ENCODE assay signal across 2 cellular contexts in the genomic region with DNA sequence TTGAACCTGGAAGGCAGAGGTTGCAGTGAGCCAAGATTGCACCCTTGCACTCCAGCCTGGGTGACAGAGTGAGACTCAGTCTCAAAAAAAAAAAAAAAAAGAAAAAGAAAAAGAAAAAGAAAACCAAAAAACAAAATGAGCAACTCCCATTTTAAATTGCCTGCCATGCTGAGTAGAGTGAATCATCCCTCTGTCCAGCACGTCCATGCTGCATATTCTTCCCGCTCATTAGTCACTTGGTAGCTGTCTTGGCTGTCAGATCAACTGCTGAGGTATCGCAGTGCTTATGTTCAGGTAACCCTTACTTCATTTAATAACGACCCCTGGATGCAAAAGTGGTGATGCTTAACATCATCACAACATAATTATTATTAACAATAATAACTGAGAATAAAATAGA.
TF ChIP-seq lines count a peak whose summit lies in the region.

No MANE protein-coding gene starts in this region.

TF ChIP-seq in SK-N-SH, 30 proteins besides CTCF, POLR2A, EP300 and RAD21 (continued from another document):
- TF ChIP-seq SMC3 (IDR thresholded peaks at IDR 0.05; ENCODE audit: low read depth, low read length) (no peak), EZH2phosphoT487 (IDR thresholded peaks at IDR 0.05; ENCODE audit: borderline replicate concordance, low read depth) (no peak), JUND (IDR thresholded peaks at IDR 0.05) (peak; percentile 55), TCF12 (IDR thresholded peaks at IDR 0.05) (peak; percentile 33; the same call in 1 of the 2 replicates), TAF1 (IDR thresholded peaks at IDR 0.05; ENCODE audit: borderline replicate concordance, low read depth, low read length) (no peak), NRF1 (IDR thresholded peaks at IDR 0.05; ENCODE audit: low read depth, low read length) (no peak)
- TF ChIP-seq, protein P1, sequence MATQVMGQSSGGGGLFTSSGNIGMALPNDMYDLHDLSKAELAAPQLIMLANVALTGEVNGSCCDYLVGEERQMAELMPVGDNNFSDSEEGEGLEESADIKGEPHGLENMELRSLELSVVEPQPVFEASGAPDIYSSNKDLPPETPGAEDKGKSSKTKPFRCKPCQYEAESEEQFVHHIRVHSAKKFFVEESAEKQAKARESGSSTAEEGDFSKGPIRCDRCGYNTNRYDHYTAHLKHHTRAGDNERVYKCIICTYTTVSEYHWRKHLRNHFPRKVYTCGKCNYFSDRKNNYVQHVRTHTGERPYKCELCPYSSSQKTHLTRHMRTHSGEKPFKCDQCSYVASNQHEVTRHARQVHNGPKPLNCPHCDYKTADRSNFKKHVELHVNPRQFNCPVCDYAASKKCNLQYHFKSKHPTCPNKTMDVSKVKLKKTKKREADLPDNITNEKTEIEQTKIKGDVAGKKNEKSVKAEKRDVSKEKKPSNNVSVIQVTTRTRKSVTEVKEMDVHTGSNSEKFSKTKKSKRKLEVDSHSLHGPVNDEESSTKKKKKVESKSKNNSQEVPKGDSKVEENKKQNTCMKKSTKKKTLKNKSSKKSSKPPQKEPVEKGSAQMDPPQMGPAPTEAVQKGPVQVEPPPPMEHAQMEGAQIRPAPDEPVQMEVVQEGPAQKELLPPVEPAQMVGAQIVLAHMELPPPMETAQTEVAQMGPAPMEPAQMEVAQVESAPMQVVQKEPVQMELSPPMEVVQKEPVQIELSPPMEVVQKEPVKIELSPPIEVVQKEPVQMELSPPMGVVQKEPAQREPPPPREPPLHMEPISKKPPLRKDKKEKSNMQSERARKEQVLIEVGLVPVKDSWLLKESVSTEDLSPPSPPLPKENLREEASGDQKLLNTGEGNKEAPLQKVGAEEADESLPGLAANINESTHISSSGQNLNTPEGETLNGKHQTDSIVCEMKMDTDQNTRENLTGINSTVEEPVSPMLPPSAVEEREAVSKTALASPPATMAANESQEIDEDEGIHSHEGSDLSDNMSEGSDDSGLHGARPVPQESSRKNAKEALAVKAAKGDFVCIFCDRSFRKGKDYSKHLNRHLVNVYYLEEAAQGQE (IDR thresholded peaks at IDR 0.05; ENCODE audit: low read depth, low read length) = peak; percentile 90
- TF ChIP-seq, protein P2, sequence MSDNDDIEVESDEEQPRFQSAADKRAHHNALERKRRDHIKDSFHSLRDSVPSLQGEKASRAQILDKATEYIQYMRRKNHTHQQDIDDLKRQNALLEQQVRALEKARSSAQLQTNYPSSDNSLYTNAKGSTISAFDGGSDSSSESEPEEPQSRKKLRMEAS (IDR thresholded peaks at IDR 0.05; ENCODE audit: low read depth) = 0 out of 2 replicates have a peak, but pooled peaks have one; percentile 31
- TF ChIP-seq, protein P3, sequence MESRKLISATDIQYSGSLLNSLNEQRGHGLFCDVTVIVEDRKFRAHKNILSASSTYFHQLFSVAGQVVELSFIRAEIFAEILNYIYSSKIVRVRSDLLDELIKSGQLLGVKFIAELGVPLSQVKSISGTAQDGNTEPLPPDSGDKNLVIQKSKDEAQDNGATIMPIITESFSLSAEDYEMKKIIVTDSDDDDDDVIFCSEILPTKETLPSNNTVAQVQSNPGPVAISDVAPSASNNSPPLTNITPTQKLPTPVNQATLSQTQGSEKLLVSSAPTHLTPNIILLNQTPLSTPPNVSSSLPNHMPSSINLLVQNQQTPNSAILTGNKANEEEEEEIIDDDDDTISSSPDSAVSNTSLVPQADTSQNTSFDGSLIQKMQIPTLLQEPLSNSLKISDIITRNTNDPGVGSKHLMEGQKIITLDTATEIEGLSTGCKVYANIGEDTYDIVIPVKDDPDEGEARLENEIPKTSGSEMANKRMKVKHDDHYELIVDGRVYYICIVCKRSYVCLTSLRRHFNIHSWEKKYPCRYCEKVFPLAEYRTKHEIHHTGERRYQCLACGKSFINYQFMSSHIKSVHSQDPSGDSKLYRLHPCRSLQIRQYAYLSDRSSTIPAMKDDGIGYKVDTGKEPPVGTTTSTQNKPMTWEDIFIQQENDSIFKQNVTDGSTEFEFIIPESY (IDR thresholded peaks at IDR 0.05; ENCODE audit: borderline replicate concordance, low read depth) = no peak

TF ChIP-seq in SK-N-SH treated with all-trans-retinoic acid at 6 μM for 48 hours, 23 proteins besides CTCF, POLR2A, EP300 and RAD21 (continued from another document):
- TF ChIP-seq, protein P4, sequence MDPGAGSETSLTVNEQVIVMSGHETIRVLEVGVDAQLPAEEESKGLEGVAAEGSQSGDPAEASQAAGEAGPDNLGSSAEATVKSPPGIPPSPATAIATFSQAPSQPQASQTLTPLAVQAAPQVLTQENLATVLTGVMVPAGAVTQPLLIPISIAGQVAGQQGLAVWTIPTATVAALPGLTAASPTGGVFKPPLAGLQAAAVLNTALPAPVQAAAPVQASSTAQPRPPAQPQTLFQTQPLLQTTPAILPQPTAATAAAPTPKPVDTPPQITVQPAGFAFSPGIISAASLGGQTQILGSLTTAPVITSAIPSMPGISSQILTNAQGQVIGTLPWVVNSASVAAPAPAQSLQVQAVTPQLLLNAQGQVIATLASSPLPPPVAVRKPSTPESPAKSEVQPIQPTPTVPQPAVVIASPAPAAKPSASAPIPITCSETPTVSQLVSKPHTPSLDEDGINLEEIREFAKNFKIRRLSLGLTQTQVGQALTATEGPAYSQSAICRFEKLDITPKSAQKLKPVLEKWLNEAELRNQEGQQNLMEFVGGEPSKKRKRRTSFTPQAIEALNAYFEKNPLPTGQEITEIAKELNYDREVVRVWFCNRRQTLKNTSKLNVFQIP (CRISPR knock-in tag; IDR thresholded peaks at IDR 0.05; ENCODE audit: borderline replicate concordance, low read depth) = no peak
- TF ChIP-seq CSDC2 (CRISPR knock-in tag; IDR thresholded peaks at IDR 0.05) = no peak
